ENCODE assay signal across 9 cellular contexts in genomic region chr2:196233808-196234501, GRCh38.
DNase-seq lines count a peak whose midpoint lies in the region; ATAC-seq, FAIRE-seq and TF ChIP-seq lines count a peak whose summit lies in the region.
"Had no signal": no experiment of that assay in that cellular context is flagged by ENCODE, and none has a peak within 500 bp of the region (broad histone marks: within the 10 kb centered on the region; RNA-seq: fewer than 3 reads in every experiment).

No MANE protein-coding gene starts in this region.

- H3K27ac ChIP-seq in A549, result peak overlapping the region; percentile 33 to 49; a peak in 5 of 6 replicates

- TF ChIP-seq RAD21 in A549 (conservative IDR thresholded peaks at IDR 0.05 in 1 of 2, IDR thresholded peaks at IDR 0.05 in 1 of 2), result no peak

- H3K36me3 Mint-ChIP-seq in activated naive CD8-positive, alpha-beta T cell, result no peaks in the 10 kb centered on the region
- no peaks in the 10 kb centered on the region for H3K36me3 Mint-ChIP-seq in naive B cell

- no peak for FAIRE-seq in A549 (lab: Jason Lieb, UNC)

- peak overlapping the region; percentile 54; the same call in 2 of the 3 replicates for H3K4me2 ChIP-seq in A549

- H3K9me3 Mint-ChIP-seq in activated naive CD8-positive, alpha-beta T cell (ENCODE audit: low read depth), result no peaks in the 10 kb centered on the region
- peaks cover 0 to 2% (median 0%) of the 10 kb centered on the region in 7 donors for H3K9me3 Mint-ChIP-seq in naive B cell

- no peak for TF ChIP-seq CTCF in A549 (IDR thresholded peaks at IDR 0.05)

- peaks cover 94% of the 10 kb centered on the region for H3K4me1 Mint-ChIP-seq in activated naive CD8-positive, alpha-beta T cell (ENCODE audit: low read depth)
- H3K4me1 Mint-ChIP-seq in naive B cell, result peaks cover 51 to 90% (median 60%) of the 10 kb centered on the region in 3 donors

- DNase-seq in A549 (ENCODE audit: low read depth in 1 of 2, low spot score in 1 of 2) (no peak), naive B cell (peak; percentile 46), HuH-7.5 (ENCODE audit: low spot score) (no peak), NCI-H774 (lab: John Stamatoyannopoulos, UW) (no peak), pons (ENCODE audit: low spot score) (no peak)

- no peaks in the 10 kb centered on the region for H3K9me3 ChIP-seq in A549

- no peak for TF ChIP-seq POLR2A in A549 (IDR thresholded peaks at IDR 0.05; ENCODE audit: low read length)

- H3K4me1 ChIP-seq in A549, result peaks cover 19% of the 10 kb centered on the region

- TF ChIP-seq EP300 in A549 (IDR thresholded peaks at IDR 0.05), result no peak

- 85% methylated on average over 4 of the region's 4 CpGs for WGBS in A549 (ENCODE audit: missing lambda C conversion rate)

- CTCF ChIA-PET in A549 (lab: Yijun Ruan, JAX), result interaction anchor here (1.2 kb wide), 1 partner anchor 12 kb away, joined by 3 read pairs; no protein-coding TSS in a partner anchor

- peak overlapping the region; percentile 93 for H3K27ac Mint-ChIP-seq in activated naive CD8-positive, alpha-beta T cell
- H3K27ac Mint-ChIP-seq in naive B cell, result peak overlapping the region; percentile 85 to 98 (median 92)

- no peak overlapping the region for H3K4me3 ChIP-seq in A549

- POLR2A ChIA-PET in A549 (lab: Yijun Ruan, JAX), result no interaction called here

- no peaks in the 10 kb centered on the region for H3K27me3 Mint-ChIP-seq in activated naive CD8-positive, alpha-beta T cell
- H3K27me3 Mint-ChIP-seq in naive B cell, result no peaks in the 10 kb centered on the region

- peak overlapping the region; percentile 46 for H3K4me3 Mint-ChIP-seq in activated naive CD8-positive, alpha-beta T cell
- H3K4me3 Mint-ChIP-seq in naive B cell, result peak overlapping the region; percentile 17 to 72 (median 54)
- H3K4me3 Mint-ChIP-seq: brain had no signal

- ATAC-seq in A549 (no peak; a peak in 1 of 6 replicates), GM19372 (IDR thresholded peaks at IDR 0.05; ENCODE audit: low read depth, unreplicated experiment) (peak; percentile 65), HG03442 (IDR thresholded peaks at IDR 0.05; ENCODE audit: unreplicated experiment) (peak; percentile 73), naive B cell (ENCODE audit: low read depth in 2 of 2) (peak; percentile 80 to 86)

TF ChIP-seq in A549, 52 proteins besides CTCF, POLR2A, EP300 and RAD21:
- no peak for TF ChIP-seq HOXB5 (CRISPR knock-in tag; IDR thresholded peaks at IDR 0.05)
- TF ChIP-seq, protein P1, sequence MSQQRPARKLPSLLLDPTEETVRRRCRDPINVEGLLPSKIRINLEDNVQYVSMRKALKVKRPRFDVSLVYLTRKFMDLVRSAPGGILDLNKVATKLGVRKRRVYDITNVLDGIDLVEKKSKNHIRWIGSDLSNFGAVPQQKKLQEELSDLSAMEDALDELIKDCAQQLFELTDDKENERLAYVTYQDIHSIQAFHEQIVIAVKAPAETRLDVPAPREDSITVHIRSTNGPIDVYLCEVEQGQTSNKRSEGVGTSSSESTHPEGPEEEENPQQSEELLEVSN (IDR thresholded peaks at IDR 0.05; ENCODE audit: borderline replicate concordance, low read depth), result no peak
- no peak for TF ChIP-seq ZNF302 (CRISPR knock-in tag; IDR thresholded peaks at IDR 0.05)
TF ChIP-seq in A549: peak in this region for 0.

Comparison
In these comparisons a context has a peak if more than half of its experiments do, and no peak if none do; other contexts are left out.
1. ATAC-seq: peak in GM19372 (single experiment), HG03442 (single experiment) and naive B cell (2 of 2); none in A549 (0 of 2).